In genomic region chr12:93460882-93461281, GRCh38 we compare ENCODE assay signal across 17 cellular contexts.
"Had no signal": no experiment of that assay in that cellular context is flagged by ENCODE, and none has a peak within 500 bp of the region (broad histone marks: within the 10 kb centered on the region; RNA-seq: fewer than 3 reads in every experiment).

No MANE protein-coding gene starts in this region.

- H3K36me3 Mint-ChIP-seq: activated CD4-positive, alpha-beta memory T cell treated with anti-CD3 and anti-CD28 coated beads for 36 hours; activated CD8-positive, alpha-beta memory T cell treated with anti-CD3 and anti-CD28 coated beads, Interleukin-2, amount 10 ng/mL, durations not matched to agents 7 days and 5 days had no signal

- H3K27me3 ChIP-seq: esophagus squamous epithelium, heart right ventricle, thyroid gland had no signal

- FAIRE-seq: bronchial epithelial cell, urothelium cell line had no signal

- H3K4me1 ChIP-seq: esophagus squamous epithelium, thyroid gland had no signal

- DNase-seq: activated B cell treated with CpG ODN at 0.5 μM for 24 hours; activated CD8-positive, alpha-beta memory T cell treated with anti-CD3 and anti-CD28 coated beads, Interleukin-2, amount 10 ng/mL, durations not matched to agents 7 days and 5 days; cerebellar nuclear complex; effector CD8-positive, alpha-beta T cell; esophagus squamous epithelium; heart right ventricle; kidney glomerular epithelial cell; left ventricle myocardium superior; stimulated activated CD4-positive, alpha-beta T cell treated with anti-CD3 and anti-CD28 coated beads, Interleukin-12 subunit alpha, Interleukin-12 subunit beta, amount 100 ng/mL, for 4 hours; stimulated activated CD4-positive, alpha-beta T cell treated with anti-CD3 and anti-CD28 coated beads, Interleukin-1b, Interleukin-23, amount 100 ng/mL, for 48 hours; stimulated activated naive CD4-positive, alpha-beta T cell treated with Interleukin-2 at 50 U/mL for 16 hours; thyroid gland had no signal

- H3K4me3 ChIP-seq: esophagus squamous epithelium, heart right ventricle, thyroid gland had no signal

- H3K27ac Mint-ChIP-seq: activated B cell treated with CpG ODN at 0.5 μM for 24 hours; activated CD4-positive, alpha-beta memory T cell treated with anti-CD3 and anti-CD28 coated beads for 36 hours; activated CD8-positive, alpha-beta memory T cell treated with anti-CD3 and anti-CD28 coated beads, Interleukin-2, amount 10 ng/mL, durations not matched to agents 7 days and 5 days; activated naive CD8-positive, alpha-beta T cell; progenitor cell of endocrine pancreas had no signal

- ATAC-seq: activated CD8-positive, alpha-beta memory T cell treated with anti-CD3 and anti-CD28 coated beads, Interleukin-2, amount 10 ng/mL, durations not matched to agents 7 days and 5 days; left ventricle myocardium superior had no signal

- H3K27me3 Mint-ChIP-seq: activated B cell treated with CpG ODN at 0.5 μM for 24 hours; activated CD4-positive, alpha-beta memory T cell treated with anti-CD3 and anti-CD28 coated beads for 36 hours; activated CD8-positive, alpha-beta memory T cell treated with anti-CD3 and anti-CD28 coated beads, Interleukin-2, amount 10 ng/mL, durations not matched to agents 7 days and 5 days; activated naive CD8-positive, alpha-beta T cell; progenitor cell of endocrine pancreas had no signal

- H3K9me3 ChIP-seq: esophagus squamous epithelium, heart right ventricle, thyroid gland had no signal

- H3K4me3 Mint-ChIP-seq: activated B cell treated with CpG ODN at 0.5 μM for 24 hours; activated CD4-positive, alpha-beta memory T cell treated with anti-CD3 and anti-CD28 coated beads for 36 hours; activated CD8-positive, alpha-beta memory T cell treated with anti-CD3 and anti-CD28 coated beads, Interleukin-2, amount 10 ng/mL, durations not matched to agents 7 days and 5 days; activated naive CD8-positive, alpha-beta T cell had no signal

- H3K9me3 Mint-ChIP-seq: activated B cell treated with CpG ODN at 0.5 μM for 24 hours; activated CD4-positive, alpha-beta memory T cell treated with anti-CD3 and anti-CD28 coated beads for 36 hours had no signal

- H3K4me1 Mint-ChIP-seq: activated CD8-positive, alpha-beta memory T cell treated with anti-CD3 and anti-CD28 coated beads, Interleukin-2, amount 10 ng/mL, durations not matched to agents 7 days and 5 days had no signal

- H3K36me3 ChIP-seq: esophagus squamous epithelium, heart right ventricle, thyroid gland had no signal
